In the genomic region with DNA sequence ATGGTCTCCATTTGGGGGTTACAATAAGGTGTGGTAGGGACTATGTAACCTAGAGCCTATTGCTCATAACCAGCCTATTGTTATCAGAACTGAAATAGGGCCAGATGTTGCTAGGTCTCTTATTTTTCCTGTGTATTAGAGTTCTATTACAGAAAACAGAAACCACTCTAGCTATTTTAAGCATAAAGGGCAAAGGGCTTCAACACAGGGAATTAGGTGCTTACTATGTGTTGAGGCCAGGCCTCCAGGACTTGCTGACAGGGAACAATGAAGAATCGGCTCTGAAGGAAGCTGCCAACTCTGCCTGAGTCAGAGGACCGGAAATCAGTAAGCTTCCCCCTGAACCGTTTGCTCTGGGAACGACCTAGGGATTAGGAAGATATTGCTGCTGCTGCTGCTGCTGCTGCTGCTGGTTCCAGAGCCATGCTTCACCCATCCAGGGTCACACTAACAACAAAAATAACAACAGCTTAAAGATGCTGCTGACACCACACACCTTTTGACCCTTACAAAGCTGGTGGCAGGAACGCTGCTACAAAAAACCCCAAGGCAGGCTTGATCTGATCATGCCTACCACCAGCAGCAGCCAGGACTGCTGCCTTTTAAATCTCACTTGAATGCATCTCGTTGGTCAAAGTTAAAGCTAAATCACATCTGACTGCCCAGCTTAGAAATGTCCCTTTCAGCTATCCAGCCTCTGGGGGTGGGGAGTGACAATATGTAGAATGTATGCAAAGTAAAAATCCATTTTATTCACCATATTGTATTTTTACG, we compare ENCODE assay signal across 9 cellular contexts.
A peak's percentile ranks its signal among the peaks of the same experiment; 100 is the strongest.
DNase-seq lines count a peak whose midpoint lies in the region; ATAC-seq and TF ChIP-seq lines count a peak whose summit lies in the region.
"Had no signal": no experiment of that assay in that cellular context is flagged by ENCODE, and none has a peak within 500 bp of the region (broad histone marks: within the 10 kb centered on the region; RNA-seq: fewer than 3 reads in every experiment).

No MANE protein-coding gene starts in this region.

- H3K36me3 ChIP-seq in mesendoderm (ENCODE audit: control insufficient read depth, insufficient read depth, low read length): no peaks in the 10 kb centered on the region
- H3K36me3 ChIP-seq: neutrophil had no signal

- H3K4me3 ChIP-seq in mesendoderm (ENCODE audit: low read length): no peak overlapping the region

- no peaks in the 10 kb centered on the region for H3K79me1 ChIP-seq in mesendoderm (ENCODE audit: low read length)

- H2AK5ac ChIP-seq in mesendoderm (ENCODE audit: low read length): no peak overlapping the region

- no peak overlapping the region for H3K27ac Mint-ChIP-seq in activated naive CD4-positive, alpha-beta T cell treated with anti-CD3 and anti-CD28 coated beads, Interleukin-2, amount 50 U/mL, for 72 hours

- H4K5ac ChIP-seq in mesendoderm (ENCODE audit: low read length): no peak overlapping the region

- no peak overlapping the region for H3K9ac ChIP-seq in mesendoderm (ENCODE audit: low read length)

- no peak overlapping the region for H2BK5ac ChIP-seq in mesendoderm (ENCODE audit: low read length)

- H2BK15ac ChIP-seq in mesendoderm (replicated peaks; ENCODE audit: low read depth): no peak overlapping the region

- H3K4me1 ChIP-seq in mesendoderm (ENCODE audit: control insufficient read depth, low read depth, low read length): no peaks in the 10 kb centered on the region

- no peak overlapping the region for H3K4ac ChIP-seq in mesendoderm (ENCODE audit: low read depth, low read length)

- ATAC-seq in esophagus mucosa (peak; percentile 83), GM18907 (IDR thresholded peaks at IDR 0.05; ENCODE audit: unreplicated experiment) (no peak)
- ATAC-seq in activated naive CD4-positive, alpha-beta T cell treated with anti-CD3 and anti-CD28 coated beads, Interleukin-2, amount 50 U/mL, for 72 hours: no peak

- no peaks in the 10 kb centered on the region for H3K27me3 ChIP-seq in mesendoderm (ENCODE audit: insufficient read depth, low read length, poor library complexity)
- H3K27me3 ChIP-seq: neutrophil had no signal

- H3K4me2 ChIP-seq in mesendoderm (ENCODE audit: low read length): no peak overlapping the region

- H3K27ac ChIP-seq in mesendoderm (ENCODE audit: low read depth, low read length): no peak overlapping the region
- H3K27ac ChIP-seq: neutrophil had no signal

- peaks cover 7 to 8% of the 10 kb centered on the region in 2 donors for H3K9me3 Mint-ChIP-seq in activated naive CD4-positive, alpha-beta T cell treated with anti-CD3 and anti-CD28 coated beads, Interleukin-2, amount 50 U/mL, for 72 hours

- no peak overlapping the region for H3K18ac ChIP-seq in mesendoderm (ENCODE audit: low read length)

- no peaks in the 10 kb centered on the region for H3K79me2 ChIP-seq in mesendoderm (ENCODE audit: control insufficient read depth, insufficient read depth, low read length)

- WGBS in mesendoderm (ENCODE audit: extremely low coverage, insufficient coverage, low lambda C conversion rate): no CpG with 5 or more reads among the region's 7 CpGs

- DNase-seq in AG08396 (ENCODE audit: low spot score) (peak; percentile 55), mesendoderm (peak; percentile 56), NCI-H1930 (lab: John Stamatoyannopoulos, UW) (no peak)
- no peak for DNase-seq in activated CD4-positive, CD25-positive, alpha-beta regulatory T cell (lab: John Stamatoyannopoulos, UW)
- no peak for DNase-seq in activated naive CD4-positive, alpha-beta T cell treated with anti-CD3 and anti-CD28 coated beads, Interleukin-2, amount 50 U/mL, for 72 hours (ENCODE audit: low spot score in 2 of 2)

- no peak overlapping the region for H3K56ac ChIP-seq in mesendoderm (ENCODE audit: low read length)

- H3K23ac ChIP-seq in mesendoderm (ENCODE audit: low read length): no peak overlapping the region

- H3K36me3 Mint-ChIP-seq in activated naive CD4-positive, alpha-beta T cell treated with anti-CD3 and anti-CD28 coated beads, Interleukin-2, amount 50 U/mL, for 72 hours: no peaks in the 10 kb centered on the region

- H2BK120ac ChIP-seq in mesendoderm (ENCODE audit: low read depth, low read length): no peak overlapping the region

- no peak overlapping the region for H4K8ac ChIP-seq in mesendoderm (ENCODE audit: low read depth, low read length)

TF ChIP-seq in PFSK-1, 5 proteins besides CTCF, POLR2A, EP300 and RAD21:
- TF ChIP-seq FOXP2 (optimal IDR thresholded peaks at IDR 0.05; ENCODE audit: borderline replicate concordance, extremely low read depth, extremely low read length, insufficient read depth) (peak; percentile 22), POLR2AphosphoS5 (IDR thresholded peaks at IDR 0.05; ENCODE audit: low read depth, low read length) (no peak), SIN3A (IDR thresholded peaks at IDR 0.05; ENCODE audit: borderline replicate concordance, insufficient read depth, low read length) (no peak)
TF ChIP-seq in PFSK-1: peak in this region for 1.

Comparison
In these comparisons a context has a peak if more than half of its experiments do, and no peak if none do; other contexts are left out.
1. DNase-seq: peak in AG08396 (single experiment) and mesendoderm (single experiment); none in activated CD4-positive, CD25-positive, alpha-beta regulatory T cell (0 of 4), NCI-H1930 (0 of 2) and activated naive CD4-positive, alpha-beta T cell treated with anti-CD3 and anti-CD28 coated beads, Interleukin-2, amount 50 U/mL, for 72 hours (0 of 2).